ENCODE assay signal across 1 cellular context in the genomic region with DNA sequence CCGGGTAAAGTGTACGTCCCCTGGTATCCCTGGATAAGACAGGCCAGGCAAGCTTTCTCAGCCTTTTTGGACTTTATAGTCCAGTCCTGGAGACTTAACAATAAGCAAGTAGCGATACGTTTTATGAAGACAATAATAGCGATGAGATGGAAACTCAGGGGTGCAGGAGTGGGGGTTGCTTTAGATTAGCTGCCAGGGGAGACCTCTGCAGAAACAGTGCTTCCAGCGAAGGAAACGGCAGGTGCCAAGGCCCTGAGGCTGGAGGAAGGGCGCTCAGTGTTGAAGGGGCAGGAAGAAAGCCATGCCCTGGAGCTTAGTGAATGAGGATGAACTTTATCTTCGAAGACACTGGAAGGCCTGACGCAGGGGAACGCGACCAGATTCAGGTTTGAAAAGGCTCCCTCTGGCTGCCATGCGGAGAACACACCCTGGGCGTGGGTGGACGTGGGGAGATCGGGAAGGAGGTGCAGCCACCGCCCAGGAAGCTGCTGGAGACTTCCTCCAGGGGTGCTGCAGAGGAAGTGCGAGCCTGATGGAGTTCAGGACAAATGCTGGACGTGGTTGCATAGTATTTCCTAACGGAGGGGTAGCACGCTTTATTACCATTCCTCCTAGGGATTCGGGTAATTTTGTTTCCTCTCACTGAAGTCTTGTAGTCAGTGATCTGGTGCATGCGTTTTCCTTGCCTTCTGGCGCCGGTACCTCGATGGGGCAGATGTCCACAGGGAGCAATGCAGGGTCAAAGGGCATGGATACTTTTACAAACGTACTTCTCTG.
TF ChIP-seq lines count a peak whose summit lies in the region.

No MANE protein-coding gene starts in this region.

TF ChIP-seq in HepG2, 621 proteins besides CTCF, POLR2A, EP300 and RAD21 (continued from another document and continues in another):
- TF ChIP-seq, protein P1, sequence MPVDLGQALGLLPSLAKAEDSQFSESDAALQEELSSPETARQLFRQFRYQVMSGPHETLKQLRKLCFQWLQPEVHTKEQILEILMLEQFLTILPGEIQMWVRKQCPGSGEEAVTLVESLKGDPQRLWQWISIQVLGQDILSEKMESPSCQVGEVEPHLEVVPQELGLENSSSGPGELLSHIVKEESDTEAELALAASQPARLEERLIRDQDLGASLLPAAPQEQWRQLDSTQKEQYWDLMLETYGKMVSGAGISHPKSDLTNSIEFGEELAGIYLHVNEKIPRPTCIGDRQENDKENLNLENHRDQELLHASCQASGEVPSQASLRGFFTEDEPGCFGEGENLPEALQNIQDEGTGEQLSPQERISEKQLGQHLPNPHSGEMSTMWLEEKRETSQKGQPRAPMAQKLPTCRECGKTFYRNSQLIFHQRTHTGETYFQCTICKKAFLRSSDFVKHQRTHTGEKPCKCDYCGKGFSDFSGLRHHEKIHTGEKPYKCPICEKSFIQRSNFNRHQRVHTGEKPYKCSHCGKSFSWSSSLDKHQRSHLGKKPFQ (CRISPR knock-in tag; IDR thresholded peaks at IDR 0.05; ENCODE audit: insufficient replicate concordance) = peak; percentile 61
- TF ChIP-seq ZEB1 (IDR thresholded peaks at IDR 0.05; ENCODE audit: insufficient replicate concordance, low read depth) = no peak
- TF ChIP-seq ZBTB42 (CRISPR knock-in tag; IDR thresholded peaks at IDR 0.05) = no peak
- TF ChIP-seq IRF2 (CRISPR knock-in tag; IDR thresholded peaks at IDR 0.05) = no peak
- TF ChIP-seq ZNF501 (CRISPR knock-in tag; IDR thresholded peaks at IDR 0.05) = no peak
- TF ChIP-seq, protein P2, sequence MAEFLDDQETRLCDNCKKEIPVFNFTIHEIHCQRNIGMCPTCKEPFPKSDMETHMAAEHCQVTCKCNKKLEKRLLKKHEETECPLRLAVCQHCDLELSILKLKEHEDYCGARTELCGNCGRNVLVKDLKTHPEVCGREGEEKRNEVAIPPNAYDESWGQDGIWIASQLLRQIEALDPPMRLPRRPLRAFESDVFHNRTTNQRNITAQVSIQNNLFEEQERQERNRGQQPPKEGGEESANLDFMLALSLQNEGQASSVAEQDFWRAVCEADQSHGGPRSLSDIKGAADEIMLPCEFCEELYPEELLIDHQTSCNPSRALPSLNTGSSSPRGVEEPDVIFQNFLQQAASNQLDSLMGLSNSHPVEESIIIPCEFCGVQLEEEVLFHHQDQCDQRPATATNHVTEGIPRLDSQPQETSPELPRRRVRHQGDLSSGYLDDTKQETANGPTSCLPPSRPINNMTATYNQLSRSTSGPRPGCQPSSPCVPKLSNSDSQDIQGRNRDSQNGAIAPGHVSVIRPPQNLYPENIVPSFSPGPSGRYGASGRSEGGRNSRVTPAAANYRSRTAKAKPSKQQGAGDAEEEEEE (CRISPR knock-in tag; IDR thresholded peaks at IDR 0.05; ENCODE audit: borderline replicate concordance) = no peak
- TF ChIP-seq, protein P3, sequence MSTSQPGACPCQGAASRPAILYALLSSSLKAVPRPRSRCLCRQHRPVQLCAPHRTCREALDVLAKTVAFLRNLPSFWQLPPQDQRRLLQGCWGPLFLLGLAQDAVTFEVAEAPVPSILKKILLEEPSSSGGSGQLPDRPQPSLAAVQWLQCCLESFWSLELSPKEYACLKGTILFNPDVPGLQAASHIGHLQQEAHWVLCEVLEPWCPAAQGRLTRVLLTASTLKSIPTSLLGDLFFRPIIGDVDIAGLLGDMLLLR (CRISPR knock-in tag; IDR thresholded peaks at IDR 0.05) = 0 out of 2 replicates have a peak, but pooled peaks have one; percentile 30
- peak; percentile 18; the same call in 1 of the 2 replicates for TF ChIP-seq MIXL1 (CRISPR knock-in tag; IDR thresholded peaks at IDR 0.05)
- no peak; the same call in 1 of the 2 replicates for TF ChIP-seq ZNF589 (CRISPR knock-in tag; conservative IDR thresholded peaks at IDR 0.05)
- no peak for TF ChIP-seq ZNF253 (CRISPR knock-in tag; IDR thresholded peaks at IDR 0.05; ENCODE audit: borderline replicate concordance)
- TF ChIP-seq ZNF749 (CRISPR knock-in tag; IDR thresholded peaks at IDR 0.05; ENCODE audit: borderline replicate concordance) = no peak
- TF ChIP-seq SMAD3 (CRISPR knock-in tag; IDR thresholded peaks at IDR 0.05) = no peak
- TF ChIP-seq, protein P4, sequence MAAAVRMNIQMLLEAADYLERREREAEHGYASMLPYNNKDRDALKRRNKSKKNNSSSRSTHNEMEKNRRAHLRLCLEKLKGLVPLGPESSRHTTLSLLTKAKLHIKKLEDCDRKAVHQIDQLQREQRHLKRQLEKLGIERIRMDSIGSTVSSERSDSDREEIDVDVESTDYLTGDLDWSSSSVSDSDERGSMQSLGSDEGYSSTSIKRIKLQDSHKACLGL (CRISPR knock-in tag; IDR thresholded peaks at IDR 0.05) = no peak
- TF ChIP-seq ZFP62 (CRISPR knock-in tag; IDR thresholded peaks at IDR 0.05) = no peak
- TF ChIP-seq ZNF816 (CRISPR knock-in tag; IDR thresholded peaks at IDR 0.05; ENCODE audit: borderline replicate concordance) = no peak
- TF ChIP-seq GABPA (IDR thresholded peaks at IDR 0.05; ENCODE audit: low read depth, low read length) = peak; percentile 58
- TF ChIP-seq GABPA (CRISPR knock-in tag; IDR thresholded peaks at IDR 0.05; ENCODE audit: low read depth) = peak; percentile 78
- TF ChIP-seq, protein P5, sequence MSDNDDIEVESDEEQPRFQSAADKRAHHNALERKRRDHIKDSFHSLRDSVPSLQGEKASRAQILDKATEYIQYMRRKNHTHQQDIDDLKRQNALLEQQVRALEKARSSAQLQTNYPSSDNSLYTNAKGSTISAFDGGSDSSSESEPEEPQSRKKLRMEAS (IDR thresholded peaks at IDR 0.05) = peak; percentile 75; the same call in 1 of the 2 replicates
- no peak for TF ChIP-seq POLR2AphosphoS2 (IDR thresholded peaks at IDR 0.05; ENCODE audit: low read depth, low read length)
- TF ChIP-seq ZFP41 (CRISPR knock-in tag; IDR thresholded peaks at IDR 0.05; ENCODE audit: borderline replicate concordance) = no peak
- TF ChIP-seq RARG (CRISPR knock-in tag; IDR thresholded peaks at IDR 0.05; ENCODE audit: low read depth) = no peak
- TF ChIP-seq ZNF510 (CRISPR knock-in tag; IDR thresholded peaks at IDR 0.05; ENCODE audit: low read depth) = no peak
- TF ChIP-seq HNF4G (IDR thresholded peaks at IDR 0.05; ENCODE audit: borderline replicate concordance, low read depth, low read length) = no peak
- TF ChIP-seq HNF4G (CRISPR knock-in tag; IDR thresholded peaks at IDR 0.05; ENCODE audit: borderline replicate concordance, low read depth) = no peak; the same call in 1 of the 2 replicates
- TF ChIP-seq ZMAT3 (CRISPR knock-in tag; conservative IDR thresholded peaks at IDR 0.05) = no peak
- TF ChIP-seq, protein P6, sequence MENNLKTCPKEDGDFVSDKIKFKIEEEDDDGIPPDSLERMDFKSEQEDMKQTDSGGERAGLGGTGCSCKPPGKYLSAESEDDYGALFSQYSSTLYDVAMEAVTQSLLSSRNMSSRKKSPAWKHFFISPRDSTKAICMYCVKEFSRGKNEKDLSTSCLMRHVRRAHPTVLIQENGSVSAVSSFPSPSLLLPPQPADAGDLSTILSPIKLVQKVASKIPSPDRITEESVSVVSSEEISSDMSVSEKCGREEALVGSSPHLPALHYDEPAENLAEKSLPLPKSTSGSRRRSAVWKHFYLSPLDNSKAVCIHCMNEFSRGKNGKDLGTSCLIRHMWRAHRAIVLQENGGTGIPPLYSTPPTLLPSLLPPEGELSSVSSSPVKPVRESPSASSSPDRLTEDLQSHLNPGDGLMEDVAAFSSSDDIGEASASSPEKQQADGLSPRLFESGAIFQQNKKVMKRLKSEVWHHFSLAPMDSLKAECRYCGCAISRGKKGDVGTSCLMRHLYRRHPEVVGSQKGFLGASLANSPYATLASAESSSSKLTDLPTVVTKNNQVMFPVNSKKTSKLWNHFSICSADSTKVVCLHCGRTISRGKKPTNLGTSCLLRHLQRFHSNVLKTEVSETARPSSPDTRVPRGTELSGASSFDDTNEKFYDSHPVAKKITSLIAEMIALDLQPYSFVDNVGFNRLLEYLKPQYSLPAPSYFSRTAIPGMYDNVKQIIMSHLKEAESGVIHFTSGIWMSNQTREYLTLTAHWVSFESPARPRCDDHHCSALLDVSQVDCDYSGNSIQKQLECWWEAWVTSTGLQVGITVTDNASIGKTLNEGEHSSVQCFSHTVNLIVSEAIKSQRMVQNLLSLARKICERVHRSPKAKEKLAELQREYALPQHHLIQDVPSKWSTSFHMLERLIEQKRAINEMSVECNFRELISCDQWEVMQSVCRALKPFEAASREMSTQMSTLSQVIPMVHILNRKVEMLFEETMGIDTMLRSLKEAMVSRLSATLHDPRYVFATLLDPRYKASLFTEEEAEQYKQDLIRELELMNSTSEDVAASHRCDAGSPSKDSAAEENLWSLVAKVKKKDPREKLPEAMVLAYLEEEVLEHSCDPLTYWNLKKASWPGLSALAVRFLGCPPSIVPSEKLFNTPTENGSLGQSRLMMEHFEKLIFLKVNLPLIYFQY (CRISPR knock-in tag; IDR thresholded peaks at IDR 0.05; ENCODE audit: borderline replicate concordance) = no peak
- TF ChIP-seq ZNF335 (CRISPR knock-in tag; IDR thresholded peaks at IDR 0.05) = no peak
- TF ChIP-seq, protein P7, sequence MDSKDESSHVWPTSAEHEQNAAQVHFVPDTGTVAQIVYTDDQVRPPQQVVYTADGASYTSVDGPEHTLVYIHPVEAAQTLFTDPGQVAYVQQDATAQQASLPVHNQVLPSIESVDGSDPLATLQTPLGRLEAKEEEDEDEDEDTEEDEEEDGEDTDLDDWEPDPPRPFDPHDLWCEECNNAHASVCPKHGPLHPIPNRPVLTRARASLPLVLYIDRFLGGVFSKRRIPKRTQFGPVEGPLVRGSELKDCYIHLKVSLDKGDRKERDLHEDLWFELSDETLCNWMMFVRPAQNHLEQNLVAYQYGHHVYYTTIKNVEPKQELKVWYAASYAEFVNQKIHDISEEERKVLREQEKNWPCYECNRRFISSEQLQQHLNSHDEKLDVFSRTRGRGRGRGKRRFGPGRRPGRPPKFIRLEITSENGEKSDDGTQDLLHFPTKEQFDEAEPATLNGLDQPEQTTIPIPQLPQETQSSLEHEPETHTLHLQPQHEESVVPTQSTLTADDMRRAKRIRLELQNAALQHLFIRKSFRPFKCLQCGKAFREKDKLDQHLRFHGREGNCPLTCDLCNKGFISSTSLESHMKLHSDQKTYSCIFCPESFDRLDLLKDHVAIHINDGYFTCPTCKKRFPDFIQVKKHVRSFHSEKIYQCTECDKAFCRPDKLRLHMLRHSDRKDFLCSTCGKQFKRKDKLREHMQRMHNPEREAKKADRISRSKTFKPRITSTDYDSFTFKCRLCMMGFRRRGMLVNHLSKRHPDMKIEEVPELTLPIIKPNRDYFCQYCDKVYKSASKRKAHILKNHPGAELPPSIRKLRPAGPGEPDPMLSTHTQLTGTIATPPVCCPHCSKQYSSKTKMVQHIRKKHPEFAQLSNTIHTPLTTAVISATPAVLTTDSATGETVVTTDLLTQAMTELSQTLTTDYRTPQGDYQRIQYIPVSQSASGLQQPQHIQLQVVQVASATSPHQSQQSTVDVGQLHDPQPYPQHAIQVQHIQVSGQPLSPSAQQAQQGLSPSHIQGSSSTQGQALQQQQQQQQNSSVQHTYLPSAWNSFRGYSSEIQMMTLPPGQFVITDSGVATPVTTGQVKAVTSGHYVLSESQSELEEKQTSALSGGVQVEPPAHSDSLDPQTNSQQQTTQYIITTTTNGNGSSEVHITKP (CRISPR knock-in tag; IDR thresholded peaks at IDR 0.05; ENCODE audit: low read depth) = no peak; the same call in 1 of the 2 replicates
- no peak for TF ChIP-seq SMYD3 (CRISPR knock-in tag; IDR thresholded peaks at IDR 0.05)
- TF ChIP-seq MAZ (IDR thresholded peaks at IDR 0.05; ENCODE audit: borderline replicate concordance, low read depth, low read length) = no peak
- peak; percentile 66; the same call in 1 of the 2 replicates for TF ChIP-seq MAZ (CRISPR knock-in tag; IDR thresholded peaks at IDR 0.05; ENCODE audit: low read depth)
- TF ChIP-seq NFE2L2 (IDR thresholded peaks at IDR 0.05; ENCODE audit: low read length) = no peak
- peak; percentile 36; the same call in 1 of the 2 replicates for TF ChIP-seq ZFY (CRISPR knock-in tag; IDR thresholded peaks at IDR 0.05)
